Comparison of ENCODE assay signal across 28 cellular contexts in the genomic region with DNA sequence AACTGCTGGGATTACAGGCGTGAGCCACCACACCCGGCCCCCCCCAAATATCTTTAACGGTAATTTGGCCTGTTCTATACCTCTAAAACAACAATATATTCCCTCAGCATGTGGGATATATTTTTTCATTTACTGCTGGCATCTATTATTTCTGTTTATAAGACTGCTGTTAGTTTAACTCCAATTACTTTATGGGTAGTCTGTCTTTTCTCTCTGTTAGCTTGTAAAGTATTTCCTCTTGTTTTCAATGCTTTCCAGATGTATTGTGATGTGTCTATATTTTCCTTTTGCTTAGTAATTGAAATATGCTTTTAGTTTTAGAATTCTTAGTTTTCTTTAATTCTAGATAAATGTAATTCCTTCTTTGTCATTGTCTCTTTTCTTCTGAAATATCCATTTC.
"Had no signal": no experiment of that assay in that cellular context is flagged by ENCODE, and none has a peak within 500 bp of the region (broad histone marks: within the 10 kb centered on the region; RNA-seq: fewer than 3 reads in every experiment).

No MANE protein-coding gene starts in this region.

- H3K9ac ChIP-seq: neural progenitor cell had no signal

- ATAC-seq: esophagus mucosa; gastrocnemius medialis; heart left ventricle; left lung; mucosa of descending colon; sciatic nerve; stimulated activated naive CD8-positive, alpha-beta T cell treated with anti-CD3 and anti-CD28 coated beads, Interleukin-15, amount 100 ng/mL, for 72 hours; upper lobe of right lung had no signal

- DNase-seq: gastrocnemius medialis; heart left ventricle; kidney; left lung; mesenchymal stem cell; mucosa of descending colon; naive B cell; stimulated activated CD4-positive, alpha-beta T cell treated with anti-CD3 and anti-CD28 coated beads, Interleukin-12 subunit alpha, Interleukin-12 subunit beta, amount 100 ng/mL, for 4 hours; stimulated activated CD4-positive, alpha-beta T cell treated with anti-CD3 and anti-CD28 coated beads, Interleukin-1b, Interleukin-23, amount 100 ng/mL, for 48 hours; stimulated activated CD4-positive, alpha-beta T cell treated with anti-CD3 and anti-CD28 coated beads, Interleukin-4, amount 100 ng/mL, for 1 hour; stimulated activated CD8-positive, alpha-beta memory T cell treated with anti-CD3 and anti-CD28 coated beads, Interleukin-4, amount 100 ng/mL, for 48 hours; stimulated activated naive CD4-positive, alpha-beta T cell; stimulated activated naive CD8-positive, alpha-beta T cell treated with anti-CD3 and anti-CD28 coated beads, Interleukin-15, amount 100 ng/mL, for 72 hours; transverse colon; upper lobe of right lung; uterus had no signal

- H3K4me3 Mint-ChIP-seq: mesothelial cell of epicardium; naive B cell; nephron; neural progenitor cell; stimulated activated naive CD8-positive, alpha-beta T cell treated with anti-CD3 and anti-CD28 coated beads, Interleukin-15, amount 100 ng/mL, for 72 hours had no signal

- H3K9me3 ChIP-seq: gastrocnemius medialis, prostate gland, suprapubic skin, transverse colon, upper lobe of right lung, uterus had no signal

- H3K27ac ChIP-seq: coronary artery, epithelial cell of prostate, gastrocnemius medialis, heart left ventricle, hepatocyte, left lung, neural progenitor cell, prostate gland, right atrium auricular region, suprapubic skin, transverse colon, upper lobe of right lung, uterus had no signal

- H3K4me2 ChIP-seq: hepatocyte, neural progenitor cell, smooth muscle cell had no signal

- H3K27ac Mint-ChIP-seq: mesothelial cell of epicardium, naive B cell, nephron, neural progenitor cell had no signal

- H2AFZ ChIP-seq: hepatocyte, neural progenitor cell had no signal

- FAIRE-seq: kidney had no signal

- H3K4me1 ChIP-seq: gastrocnemius medialis, left lung, neural progenitor cell, prostate gland, right atrium auricular region, upper lobe of right lung, uterus had no signal

- H3K36me3 ChIP-seq: gastrocnemius medialis, heart left ventricle, left lung, neural progenitor cell, prostate gland, right atrium auricular region, suprapubic skin, transverse colon, upper lobe of right lung, uterus had no signal

- H3K4me1 Mint-ChIP-seq: naive B cell; nephron; stimulated activated naive CD8-positive, alpha-beta T cell treated with anti-CD3 and anti-CD28 coated beads, Interleukin-15, amount 100 ng/mL, for 72 hours had no signal

- H3K79me2 ChIP-seq: hepatocyte had no signal

- H3K27me3 ChIP-seq: gastrocnemius medialis, heart left ventricle, hepatocyte, left lung, neural progenitor cell, right atrium auricular region, suprapubic skin, transverse colon, upper lobe of right lung, uterus had no signal

- H3K4me3 ChIP-seq: coronary artery, gastrocnemius medialis, heart left ventricle, hepatocyte, left lung, mucosa of descending colon, neural progenitor cell, prostate gland, right atrium auricular region, smooth muscle cell, suprapubic skin, transverse colon, upper lobe of right lung, uterus had no signal

- H3K36me3 Mint-ChIP-seq: naive B cell, neural progenitor cell had no signal
